1 cellular context compared by ENCODE assay signal in genomic region chr22:42960146-42960509, GRCh38.
TF ChIP-seq lines count a peak whose summit lies in the region.

No MANE protein-coding gene starts in this region.

TF ChIP-seq in H1, 55 proteins besides CTCF, POLR2A, EP300 and RAD21:
- TF ChIP-seq RNF2 (IDR thresholded peaks at IDR 0.05; ENCODE audit: borderline replicate concordance, low read depth, low read length, missing control alignments, poor library complexity, severe bottlenecking) (no peak), RXRA (IDR thresholded peaks at IDR 0.05; ENCODE audit: insufficient read depth, low read depth, low read length) (no peak), TEAD4 (IDR thresholded peaks at IDR 0.05; ENCODE audit: low read depth, low read length) (no peak)
